In genomic region chr13:112467236-112467635, GRCh38 we compare ENCODE assay signal across 21 cellular contexts.
"Had no signal": no experiment of that assay in that cellular context is flagged by ENCODE, and none has a peak within 500 bp of the region (broad histone marks: within the 10 kb centered on the region; RNA-seq: fewer than 3 reads in every experiment).

No MANE protein-coding gene starts in this region.

- H3K9me3 ChIP-seq: prostate gland, upper lobe of left lung had no signal

- H3K4me3 Mint-ChIP-seq: naive thymus-derived CD4-positive, alpha-beta T cell; nephron; neural progenitor cell; stimulated activated naive B cell treated with anti-CD40 and anti-IgM and Interleukin-4, amounts not matched to agents 10 μg/mL and 1 μg/mL and 100 μg/mL, for 72 hours; stimulated activated naive CD8-positive, alpha-beta T cell treated with anti-CD3 and anti-CD28 coated beads, Interleukin-15, Interleukin-2, amounts not matched to agents 100 ng/mL and 50 ng/mL, for 24 hours had no signal

- H3K27ac Mint-ChIP-seq: naive thymus-derived CD4-positive, alpha-beta T cell; nephron; neural progenitor cell; stimulated activated naive B cell treated with anti-CD40 and anti-IgM and Interleukin-4, amounts not matched to agents 10 μg/mL and 1 μg/mL and 100 μg/mL, for 72 hours; stimulated activated naive CD8-positive, alpha-beta T cell treated with anti-CD3 and anti-CD28 coated beads, Interleukin-15, Interleukin-2, amounts not matched to agents 100 ng/mL and 50 ng/mL, for 24 hours had no signal

- H3K27ac ChIP-seq: dorsolateral prefrontal cortex, left lung, neural progenitor cell, prostate gland, sigmoid colon, thoracic aorta, tibial nerve, upper lobe of left lung, uterus had no signal

- ATAC-seq: left cardiac atrium; left lung; naive thymus-derived CD4-positive, alpha-beta T cell; right cardiac atrium; stimulated activated naive B cell treated with anti-CD40 and anti-IgM and Interleukin-4, amounts not matched to agents 10 μg/mL and 1 μg/mL and 100 μg/mL, for 72 hours had no signal

- H3K9ac ChIP-seq: neural progenitor cell had no signal

- H3K27me3 Mint-ChIP-seq: stimulated activated naive B cell treated with anti-CD40 and anti-IgM and Interleukin-4, amounts not matched to agents 10 μg/mL and 1 μg/mL and 100 μg/mL, for 72 hours had no signal

- H3K4me1 ChIP-seq: left lung, neural progenitor cell, prostate gland, sigmoid colon, tibial nerve, upper lobe of left lung, uterus had no signal

- H3K36me3 Mint-ChIP-seq: neural progenitor cell had no signal

- H3K4me1 Mint-ChIP-seq: naive thymus-derived CD4-positive, alpha-beta T cell; nephron; neural progenitor cell; stimulated activated naive B cell treated with anti-CD40 and anti-IgM and Interleukin-4, amounts not matched to agents 10 μg/mL and 1 μg/mL and 100 μg/mL, for 72 hours had no signal

- H3K4me3 ChIP-seq: dorsolateral prefrontal cortex, left lung, neural progenitor cell, prostate gland, sigmoid colon, thoracic aorta, tibial nerve, upper lobe of left lung, uterus had no signal

- H3K27me3 ChIP-seq: dorsolateral prefrontal cortex, left lung, neural progenitor cell, sigmoid colon, tibial nerve, upper lobe of left lung, uterus had no signal

- H3K36me3 ChIP-seq: left lung, neural progenitor cell, prostate gland, sigmoid colon, thoracic aorta, tibial nerve, upper lobe of left lung, uterus had no signal

- H2AFZ ChIP-seq: neural progenitor cell had no signal

- DNase-seq: dorsolateral prefrontal cortex; effector CD4-positive, alpha-beta T cell; hypothalamus; left cardiac atrium; mesenchymal stem cell; midbrain; naive thymus-derived CD4-positive, alpha-beta T cell; nucleus accumbens; right cardiac atrium; sigmoid colon; stimulated activated CD4-positive, alpha-beta T cell treated with anti-CD3 and anti-CD28 coated beads, Interleukin-2, amount 100 ng/mL, for 48 hours; stimulated activated naive B cell treated with anti-CD40 and anti-IgM and Interleukin-4, amounts not matched to agents 10 μg/mL and 1 μg/mL and 100 μg/mL, for 72 hours; uterus had no signal

- H3K4me2 ChIP-seq: neural progenitor cell had no signal
